1 cellular context compared by ENCODE assay signal in genomic region chr12:85005047-85005446, GRCh38.
TF ChIP-seq lines count a peak whose summit lies in the region.

No MANE protein-coding gene starts in this region.

TF ChIP-seq in H1, 55 proteins besides CTCF, POLR2A, EP300 and RAD21:
- TF ChIP-seq E2F6 (IDR thresholded peaks at IDR 0.05) = peak; percentile 86
- TF ChIP-seq MAX (IDR thresholded peaks at IDR 0.05) = peak; percentile 66
